1 cellular context compared by ENCODE assay signal in genomic region chr3:53078656-53079055, GRCh38.
TF ChIP-seq lines count a peak whose summit lies in the region.

No MANE protein-coding gene starts in this region.

TF ChIP-seq in HepG2, 621 proteins besides CTCF, POLR2A, EP300 and RAD21 (continued from another document):
- peak; percentile 80; the same call in 1 of the 2 replicates for TF ChIP-seq ZNF770 (CRISPR knock-in tag; IDR thresholded peaks at IDR 0.05)
- TF ChIP-seq EHMT2 (IDR thresholded peaks at IDR 0.05; ENCODE audit: borderline replicate concordance, low read depth, low read length) = no peak
